In genomic region chr1:241998950-241999495, GRCh38 we compare ENCODE assay signal across 1 cellular context.
TF ChIP-seq lines count a peak whose summit lies in the region.

Gene MAP1LC3C, minus strand, starts transcription at chr1:241999098. Its CDS starts 90 bp downstream, at chr1:241999008.

TF ChIP-seq in K562, 482 proteins besides CTCF, POLR2A, EP300 and RAD21 (continued from another document):
- TF ChIP-seq, protein P1, sequence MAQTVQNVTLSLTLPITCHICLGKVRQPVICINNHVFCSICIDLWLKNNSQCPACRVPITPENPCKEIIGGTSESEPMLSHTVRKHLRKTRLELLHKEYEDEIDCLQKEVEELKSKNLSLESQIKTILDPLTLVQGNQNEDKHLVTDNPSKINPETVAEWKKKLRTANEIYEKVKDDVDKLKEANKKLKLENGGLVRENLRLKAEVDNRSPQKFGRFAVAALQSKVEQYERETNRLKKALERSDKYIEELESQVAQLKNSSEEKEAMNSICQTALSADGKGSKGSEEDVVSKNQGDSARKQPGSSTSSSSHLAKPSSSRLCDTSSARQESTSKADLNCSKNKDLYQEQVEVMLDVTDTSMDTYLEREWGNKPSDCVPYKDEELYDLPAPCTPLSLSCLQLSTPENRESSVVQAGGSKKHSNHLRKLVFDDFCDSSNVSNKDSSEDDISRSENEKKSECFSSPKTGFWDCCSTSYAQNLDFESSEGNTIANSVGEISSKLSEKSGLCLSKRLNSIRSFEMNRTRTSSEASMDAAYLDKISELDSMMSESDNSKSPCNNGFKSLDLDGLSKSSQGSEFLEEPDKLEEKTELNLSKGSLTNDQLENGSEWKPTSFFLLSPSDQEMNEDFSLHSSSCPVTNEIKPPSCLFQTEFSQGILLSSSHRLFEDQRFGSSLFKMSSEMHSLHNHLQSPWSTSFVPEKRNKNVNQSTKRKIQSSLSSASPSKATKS (CRISPR knock-in tag; IDR thresholded peaks at IDR 0.05): no peak
- TF ChIP-seq MTA1 (IDR thresholded peaks at IDR 0.05; ENCODE audit: borderline replicate concordance) (no peak), U2AF2 (optimal IDR thresholded peaks at IDR 0.05; ENCODE audit: low read depth, low read length) (no peak), MYC (IDR thresholded peaks at IDR 0.05; ENCODE audit: low read depth, low read length) (no peak), MYC (CRISPR knock-in tag; IDR thresholded peaks at IDR 0.05; ENCODE audit: borderline replicate concordance, low read depth) (no peak), CBX1 (IDR thresholded peaks at IDR 0.05; ENCODE audit: low read depth) (no peak), ZFP1 (CRISPR knock-in tag; IDR thresholded peaks at IDR 0.05) (no peak), PREB (CRISPR knock-in tag; IDR thresholded peaks at IDR 0.05) (no peak), BCL6 (CRISPR knock-in tag; IDR thresholded peaks at IDR 0.05) (no peak), ZNF561 (CRISPR knock-in tag; conservative IDR thresholded peaks at IDR 0.05) (no peak)
